ENCODE assay signal across 1 cellular context in the genomic region with DNA sequence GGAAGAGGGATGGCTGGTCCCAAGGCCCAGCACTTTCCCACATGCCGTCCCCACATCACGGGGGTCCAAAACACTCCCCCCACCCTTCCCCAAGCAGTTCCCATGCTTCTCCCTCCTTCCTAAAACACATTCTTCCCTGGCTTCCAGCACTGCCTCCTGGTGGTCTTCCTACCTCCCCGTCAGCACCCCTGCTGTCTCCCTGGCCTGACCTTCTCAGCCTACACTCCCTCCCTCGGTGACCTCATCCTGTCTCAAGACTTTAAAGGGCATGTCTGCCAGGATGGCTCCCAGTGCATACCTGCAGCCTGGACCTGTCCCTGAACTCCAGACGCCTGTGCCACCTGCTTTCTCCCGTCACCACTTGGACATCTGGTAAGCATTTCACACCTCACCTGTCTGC.
TF ChIP-seq lines count a peak whose summit lies in the region.

No MANE protein-coding gene starts in this region.

TF ChIP-seq in SK-N-SH, 30 proteins besides CTCF, POLR2A, EP300 and RAD21 (continued from another document):
- TF ChIP-seq GATA2 (CRISPR knock-in tag; IDR thresholded peaks at IDR 0.05) (no peak), TCF12 (IDR thresholded peaks at IDR 0.05) (no peak), USF1 (IDR thresholded peaks at IDR 0.05; ENCODE audit: borderline replicate concordance, low read depth) (no peak), YY1 (IDR thresholded peaks at IDR 0.05; ENCODE audit: low read depth) (no peak), NFIC (IDR thresholded peaks at IDR 0.05; ENCODE audit: borderline replicate concordance) (no peak), JUND (IDR thresholded peaks at IDR 0.05) (no peak), RXRA (IDR thresholded peaks at IDR 0.05; ENCODE audit: borderline replicate concordance, low read depth) (no peak)
- TF ChIP-seq, protein P1, sequence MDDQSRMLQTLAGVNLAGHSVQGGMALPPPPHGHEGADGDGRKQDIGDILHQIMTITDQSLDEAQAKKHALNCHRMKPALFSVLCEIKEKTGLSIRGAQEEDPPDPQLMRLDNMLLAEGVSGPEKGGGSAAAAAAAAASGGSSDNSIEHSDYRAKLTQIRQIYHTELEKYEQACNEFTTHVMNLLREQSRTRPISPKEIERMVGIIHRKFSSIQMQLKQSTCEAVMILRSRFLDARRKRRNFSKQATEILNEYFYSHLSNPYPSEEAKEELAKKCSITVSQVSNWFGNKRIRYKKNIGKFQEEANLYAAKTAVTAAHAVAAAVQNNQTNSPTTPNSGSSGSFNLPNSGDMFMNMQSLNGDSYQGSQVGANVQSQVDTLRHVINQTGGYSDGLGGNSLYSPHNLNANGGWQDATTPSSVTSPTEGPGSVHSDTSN (IDR thresholded peaks at IDR 0.05) = no peak
- TF ChIP-seq, protein P2, sequence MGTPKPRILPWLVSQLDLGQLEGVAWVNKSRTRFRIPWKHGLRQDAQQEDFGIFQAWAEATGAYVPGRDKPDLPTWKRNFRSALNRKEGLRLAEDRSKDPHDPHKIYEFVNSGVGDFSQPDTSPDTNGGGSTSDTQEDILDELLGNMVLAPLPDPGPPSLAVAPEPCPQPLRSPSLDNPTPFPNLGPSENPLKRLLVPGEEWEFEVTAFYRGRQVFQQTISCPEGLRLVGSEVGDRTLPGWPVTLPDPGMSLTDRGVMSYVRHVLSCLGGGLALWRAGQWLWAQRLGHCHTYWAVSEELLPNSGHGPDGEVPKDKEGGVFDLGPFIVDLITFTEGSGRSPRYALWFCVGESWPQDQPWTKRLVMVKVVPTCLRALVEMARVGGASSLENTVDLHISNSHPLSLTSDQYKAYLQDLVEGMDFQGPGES (IDR thresholded peaks at IDR 0.05; ENCODE audit: low read depth, low read length) = no peak
TF ChIP-seq in SK-N-SH: peak in this region for 0.
